28 cellular contexts compared by ENCODE assay signal in genomic region chr20:42020316-42020715, GRCh38.
"Had no signal": no experiment of that assay in that cellular context is flagged by ENCODE, and none has a peak within 500 bp of the region (broad histone marks: within the 10 kb centered on the region; RNA-seq: fewer than 3 reads in every experiment).

No MANE protein-coding gene starts in this region.

- H3K27me3 ChIP-seq: brain microvascular endothelial cell had no signal

- H3K27ac ChIP-seq: brain microvascular endothelial cell, epithelial cell of prostate had no signal

- H3K36me3 ChIP-seq: brain microvascular endothelial cell had no signal

- DNase-seq: activated CD4-positive, alpha-beta memory T cell treated with anti-CD3 and anti-CD28 coated beads for 36 hours; activated CD4-positive, alpha-beta T cell treated with anti-CD3 and anti-CD28 coated beads for 36 hours; activated CD4-positive, alpha-beta T cell treated with anti-CD3 and anti-CD28 coated beads, Interleukin-2, amount 10 ng/mL, durations not matched to agents 24 days and 14 days; activated CD4-positive, CD25-positive, alpha-beta regulatory T cell; activated CD4-positive, CD25-positive, alpha-beta regulatory T cell treated with anti-CD3 and anti-CD28 coated beads, Interleukin-2, amount 50 U/mL, for 72 hours; activated CD8-positive, alpha-beta memory T cell treated with anti-CD3 and anti-CD28 coated beads, Interleukin-2, amount 10 ng/mL, durations not matched to agents 7 days and 5 days; activated CD8-positive, alpha-beta memory T cell treated with anti-CD3 and anti-CD28 coated beads, Interleukin-2, amount 50 U/mL, for 4 hours; activated CD8-positive, alpha-beta T cell treated with anti-CD3 and anti-CD28 coated beads, Interleukin-2, amount 10 ng/mL, durations not matched to agents 7 days and 5 days; activated gamma-delta T cell; activated naive CD4-positive, alpha-beta T cell; activated naive CD4-positive, alpha-beta T cell treated with anti-CD3 and anti-CD28 coated beads, Interleukin-2, amount 10 ng/mL, durations not matched to agents 7 days and 5 days; activated naive CD8-positive, alpha-beta T cell treated with anti-CD3 and anti-CD28 coated beads, Interleukin-2, amount 10 ng/mL, durations not matched to agents 7 days and 5 days; activated T-cell treated with anti-CD3 and anti-CD28 coated beads for 4 hours; activated T-cell treated with anti-CD3 and anti-CD28 coated beads, Interleukin-2, amount 50 U/mL, for 24 hours; activated T-cell treated with anti-CD3 and anti-CD28 coated beads, Interleukin-2, amount 50 U/mL, for 72 hours; anterior cingulate cortex; brain microvascular endothelial cell; cortex of kidney; dermis blood vessel endothelial cell; effector CD4-positive, alpha-beta T cell; effector memory CD8-positive, alpha-beta T cell; foreskin fibroblast; head of caudate nucleus; T-helper 1 cell; T-helper 17 cell; T1000 had no signal

- ATAC-seq: activated CD4-positive, alpha-beta T cell treated with anti-CD3 and anti-CD28 coated beads for 36 hours; activated CD8-positive, alpha-beta memory T cell treated with anti-CD3 and anti-CD28 coated beads, Interleukin-2, amount 10 ng/mL, durations not matched to agents 7 days and 5 days; activated CD8-positive, alpha-beta T cell treated with anti-CD3 and anti-CD28 coated beads, Interleukin-2, amount 10 ng/mL, durations not matched to agents 7 days and 5 days; activated naive CD4-positive, alpha-beta T cell treated with anti-CD3 and anti-CD28 coated beads, Interleukin-2, amount 50 U/mL, for 72 hours; activated T-cell treated with anti-CD3 and anti-CD28 coated beads, Interleukin-2, amount 50 U/mL, for 72 hours; effector memory CD8-positive, alpha-beta T cell; T-helper 17 cell had no signal
